20 cellular contexts compared by ENCODE assay signal in the genomic region with DNA sequence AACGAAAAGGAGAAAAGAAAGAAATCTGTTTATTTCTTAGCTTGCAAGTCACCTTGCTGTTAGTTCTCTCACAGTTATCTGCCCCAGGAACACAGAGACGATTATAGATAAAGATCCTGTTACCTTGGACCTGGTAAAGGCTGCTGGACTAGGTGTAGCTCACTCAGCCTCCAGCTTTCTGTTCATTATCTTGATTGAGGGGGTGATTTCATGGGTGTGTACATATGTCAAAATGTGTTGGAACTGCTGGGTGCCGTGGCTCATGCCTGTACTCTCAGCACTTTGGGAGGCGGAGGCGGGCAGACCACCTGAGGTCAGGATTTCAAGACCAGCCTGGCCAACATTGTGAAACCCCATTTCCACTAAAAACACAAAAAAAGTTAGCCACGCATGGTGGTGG.
"Had no signal": no experiment of that assay in that cellular context is flagged by ENCODE, and none has a peak within 500 bp of the region (broad histone marks: within the 10 kb centered on the region; RNA-seq: fewer than 3 reads in every experiment).

No MANE protein-coding gene starts in this region.

- H3K4me1 ChIP-seq: uterus had no signal

- FAIRE-seq: kidney, small intestine had no signal

- H3K4me3 ChIP-seq: esophagus squamous epithelium, gastroesophageal sphincter, left ventricle myocardium inferior, lower lobe of right lung, ovary, right atrium auricular region, thyroid gland, upper lobe of left lung, uterus had no signal

- H3K27ac Mint-ChIP-seq: dendritic cell treated with granulocyte-macrophage colony-stimulating factor and Interleukin-4, amounts not matched to agents 40 ng/mL and 50 ng/mL, for 4 days had no signal

- H3K4me3 Mint-ChIP-seq: dendritic cell treated with granulocyte-macrophage colony-stimulating factor and Interleukin-4, amounts not matched to agents 40 ng/mL and 50 ng/mL, for 4 days; effector memory CD8-positive, alpha-beta T cell; memory B cell; naive B cell had no signal

- H3K27ac ChIP-seq: epithelial cell of prostate, gastroesophageal sphincter, lower lobe of right lung, ovary, thyroid gland, upper lobe of left lung, uterus had no signal

- H3K36me3 ChIP-seq: left ventricle myocardium inferior, lower lobe of right lung, ovary, right atrium auricular region, thyroid gland, uterus had no signal

- H3K9me3 Mint-ChIP-seq: effector memory CD8-positive, alpha-beta T cell had no signal

- DNase-seq: effector memory CD8-positive, alpha-beta T cell; esophagus squamous epithelium; foreskin fibroblast; kidney; left cardiac atrium; left ventricle myocardium inferior; lower lobe of right lung; naive B cell; ovary; small intestine; stimulated activated CD4-positive, alpha-beta T cell treated with anti-CD3 and anti-CD28 coated beads, Interleukin-12 subunit alpha, Interleukin-12 subunit beta, amount 100 ng/mL, for 4 hours; stimulated activated naive CD4-positive, alpha-beta T cell treated with Interleukin-2 at 50 U/mL for 16 hours; thyroid gland; upper lobe of left lung; uterus had no signal

- H3K27me3 ChIP-seq: esophagus squamous epithelium, gastroesophageal sphincter, ovary, right atrium auricular region, thyroid gland, upper lobe of left lung, uterus had no signal

- H3K27me3 Mint-ChIP-seq: effector memory CD8-positive, alpha-beta T cell; memory B cell; naive B cell had no signal

- ATAC-seq: effector memory CD8-positive, alpha-beta T cell; gastroesophageal sphincter; left cardiac atrium; lower lobe of right lung had no signal

- H3K9me3 ChIP-seq: esophagus squamous epithelium, gastroesophageal sphincter, left ventricle myocardium inferior, lower lobe of right lung, ovary, thyroid gland, upper lobe of left lung, uterus had no signal
